In the genomic region with DNA sequence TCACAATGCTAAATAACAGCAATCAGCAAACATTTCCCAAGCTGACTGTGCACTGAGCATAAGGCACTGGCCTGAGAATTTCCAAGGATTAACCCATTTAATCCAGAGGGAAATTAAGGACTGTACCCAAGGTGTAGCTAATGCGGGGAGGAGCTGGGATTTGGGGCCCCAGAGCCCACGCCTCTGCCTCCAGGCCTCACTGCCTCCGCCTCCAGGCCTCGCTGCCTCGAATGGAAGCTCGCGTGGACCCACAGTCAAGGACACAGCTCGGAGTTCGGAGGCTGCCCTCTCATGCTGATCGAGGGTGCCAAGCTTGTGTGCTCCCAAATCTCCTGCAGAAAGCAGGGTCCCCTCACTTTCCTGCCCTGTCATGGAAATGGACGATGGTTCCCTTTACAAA, we compare ENCODE assay signal across 28 cellular contexts.
"Had no signal": no experiment of that assay in that cellular context is flagged by ENCODE, and none has a peak within 500 bp of the region (broad histone marks: within the 10 kb centered on the region; RNA-seq: fewer than 3 reads in every experiment).

No MANE protein-coding gene starts in this region.

- H3K27me3 ChIP-seq: foreskin keratinocyte, heart left ventricle, hepatocyte, right atrium auricular region, thyroid gland, vagina had no signal

- DNase-seq: effector memory CD4-positive, alpha-beta T cell; foreskin keratinocyte; heart left ventricle; left cardiac atrium; mammary epithelial cell; mesendoderm; midbrain; naive thymus-derived CD4-positive, alpha-beta T cell; nucleus accumbens; stimulated activated CD4-positive, alpha-beta T cell treated with anti-CD3 and anti-CD28 coated beads, Interleukin-2, amount 100 ng/mL, for 24 hours; stimulated activated CD4-positive, alpha-beta T cell treated with anti-CD3 and anti-CD28 coated beads, Interleukin-4, amount 100 ng/mL, for 24 hours; stimulated activated naive CD4-positive, alpha-beta T cell treated with Interleukin-2 at 50 U/mL for 16 hours; stomach; thyroid gland; trophoblast cell had no signal

- H3K4me2 ChIP-seq: hepatocyte, neural progenitor cell had no signal

- ATAC-seq: heart left ventricle; left lung; naive thymus-derived CD4-positive, alpha-beta T cell; stimulated activated effector memory CD8-positive, alpha-beta T cell treated with anti-CD3 and anti-CD28 coated beads, Interleukin-12 subunit alpha, Interleukin-12 subunit beta, amount 100 ng/mL, for 72 hours had no signal

- H3K36me3 ChIP-seq: esophagus muscularis mucosa, gastroesophageal sphincter, left lung, neural progenitor cell, prostate gland, right atrium auricular region, sigmoid colon, stomach, thyroid gland, vagina had no signal

- H3K9me3 Mint-ChIP-seq: dendritic cell treated with granulocyte-macrophage colony-stimulating factor and Interleukin-4, amounts not matched to agents 40 ng/mL and 50 ng/mL, for 4 days; naive thymus-derived CD4-positive, alpha-beta T cell; nephron; neural progenitor cell; stimulated activated effector memory CD8-positive, alpha-beta T cell treated with anti-CD3 and anti-CD28 coated beads, Interleukin-12 subunit alpha, Interleukin-12 subunit beta, amount 100 ng/mL, for 72 hours had no signal

- H3K4me3 Mint-ChIP-seq: dendritic cell treated with granulocyte-macrophage colony-stimulating factor and Interleukin-4, amounts not matched to agents 40 ng/mL and 50 ng/mL, for 4 days; naive thymus-derived CD4-positive, alpha-beta T cell; nephron; neural progenitor cell; stimulated activated effector memory CD8-positive, alpha-beta T cell treated with anti-CD3 and anti-CD28 coated beads, Interleukin-12 subunit alpha, Interleukin-12 subunit beta, amount 100 ng/mL, for 72 hours had no signal

- H3K27ac ChIP-seq: esophagus muscularis mucosa, foreskin keratinocyte, gastroesophageal sphincter, heart left ventricle, hepatocyte, left lung, neural progenitor cell, prostate gland, right atrium auricular region, sigmoid colon, stomach, thyroid gland, vagina had no signal

- H3K4me1 ChIP-seq: left lung, prostate gland, thyroid gland had no signal

- H3K9me3 ChIP-seq: esophagus muscularis mucosa, gastroesophageal sphincter, heart left ventricle, left lung, prostate gland, right atrium auricular region, sigmoid colon, stomach, thyroid gland, vagina had no signal

- H3K27ac Mint-ChIP-seq: dendritic cell treated with granulocyte-macrophage colony-stimulating factor and Interleukin-4, amounts not matched to agents 40 ng/mL and 50 ng/mL, for 4 days; naive thymus-derived CD4-positive, alpha-beta T cell; nephron; neural progenitor cell; stimulated activated effector memory CD8-positive, alpha-beta T cell treated with anti-CD3 and anti-CD28 coated beads, Interleukin-12 subunit alpha, Interleukin-12 subunit beta, amount 100 ng/mL, for 72 hours had no signal

- H3K4me1 Mint-ChIP-seq: stimulated activated effector memory CD8-positive, alpha-beta T cell treated with anti-CD3 and anti-CD28 coated beads, Interleukin-12 subunit alpha, Interleukin-12 subunit beta, amount 100 ng/mL, for 72 hours had no signal

- H3K79me2 ChIP-seq: hepatocyte had no signal

- H2AFZ ChIP-seq: hepatocyte, neural progenitor cell had no signal

- FAIRE-seq: endothelial cell of umbilical vein had no signal

- H3K4me3 ChIP-seq: esophagus muscularis mucosa, gastroesophageal sphincter, heart left ventricle, hepatocyte, left lung, neural progenitor cell, prostate gland, right atrium auricular region, sigmoid colon, stomach, thyroid gland, vagina had no signal

- H3K36me3 Mint-ChIP-seq: naive thymus-derived CD4-positive, alpha-beta T cell; neural progenitor cell; stimulated activated effector memory CD8-positive, alpha-beta T cell treated with anti-CD3 and anti-CD28 coated beads, Interleukin-12 subunit alpha, Interleukin-12 subunit beta, amount 100 ng/mL, for 72 hours had no signal

- H3K9ac ChIP-seq: neural progenitor cell had no signal
